8 cellular contexts compared by ENCODE assay signal in genomic region chrX:66012094-66012534, GRCh38. TPM values are rescaled to one million over a fixed set of nuclear protein-coding genes. Genes with fewer than 3 reads are reported as not detected.
DNase-seq lines count a peak whose midpoint lies in the region; ATAC-seq and TF ChIP-seq lines count a peak whose summit lies in the region.

No MANE protein-coding gene starts in this region.

- peak overlapping the region; percentile 96 for H3K27ac ChIP-seq in KOPT-K1 (ENCODE audit: low read depth, low read length, poor library complexity, severe bottlenecking)
- no peak overlapping the region for H3K27ac ChIP-seq in gastroesophageal sphincter

- H3K4me3 ChIP-seq in gastroesophageal sphincter = no peak overlapping the region

- TF ChIP-seq CTCF in gastroesophageal sphincter (IDR thresholded peaks at IDR 0.05) = no peak
- no peak for TF ChIP-seq CTCF in osteocyte (IDR thresholded peaks at IDR 0.05)

- no peak for TF ChIP-seq EP300 in gastroesophageal sphincter (IDR thresholded peaks at IDR 0.05)

- DNase-seq in NCI-H510A treated with DMSO at 0.1 percent for 48 hours (lab: John Stamatoyannopoulos, UW) (no peak), inferior parietal cortex (ENCODE audit: extremely low spot score) (no peak), NCI-H226 (no peak), osteocyte (ENCODE audit: extremely low spot score, unreplicated experiment) (no peak)

- H3K4me3 Mint-ChIP-seq in osteocyte (ENCODE audit: unreplicated experiment) = no peak overlapping the region

- H3K9me3 Mint-ChIP-seq in osteocyte (ENCODE audit: unreplicated experiment) = peaks cover 19% of the 10 kb centered on the region

- H3K27me3 ChIP-seq in gastroesophageal sphincter = no peaks in the 10 kb centered on the region

- ATAC-seq in GM18502 (IDR thresholded peaks at IDR 0.05; ENCODE audit: poor library complexity, unreplicated experiment) (peak; percentile 43), GM21619 (IDR thresholded peaks at IDR 0.05; ENCODE audit: unreplicated experiment) (peak; percentile 55), gastroesophageal sphincter (peak; percentile 45)

- no peak for TF ChIP-seq POLR2A in gastroesophageal sphincter (IDR thresholded peaks at IDR 0.05)

- H3K36me3 Mint-ChIP-seq in osteocyte (ENCODE audit: unreplicated experiment) = no peaks in the 10 kb centered on the region

- H3K9me3 ChIP-seq in KOPT-K1 (ENCODE audit: insufficient read depth, low read length, poor library complexity, severe bottlenecking) (peaks cover 8% of the 10 kb centered on the region), gastroesophageal sphincter (no peaks in the 10 kb centered on the region)

- H3K4me1 Mint-ChIP-seq in osteocyte (ENCODE audit: unreplicated experiment) = no peaks in the 10 kb centered on the region

- H3K36me3 ChIP-seq in KOPT-K1 (ENCODE audit: insufficient read depth, low read length) (no peaks in the 10 kb centered on the region), gastroesophageal sphincter (no peaks in the 10 kb centered on the region)

- no peaks in the 10 kb centered on the region for H3K4me1 ChIP-seq in gastroesophageal sphincter

- 60% methylated on average over 1 of the region's 1 CpG; no CpG with 5 or more reads in 1 of the 2 donors for WGBS in gastroesophageal sphincter (ENCODE audit: low coverage in 1 of 2), 2 donors

- H3K27ac Mint-ChIP-seq in osteocyte (ENCODE audit: unreplicated experiment) = no peak overlapping the region

- no peaks in the 10 kb centered on the region for H3K27me3 Mint-ChIP-seq in osteocyte (ENCODE audit: unreplicated experiment)

RNA-seq across cellular contexts. Expression of gene VSIG4, which starts 27.8 kb away (rescaled TPM):
- total RNA-seq in gastroesophageal sphincter = 100 to 1,000 TPM in 2 of 4 donors, 10 to 100 TPM in 2; 22.3 to 253 (median 97.0) TPM
- total RNA-seq in osteocyte = not detected in 2 replicates

Comparison
In these comparisons a context has a peak if more than half of its experiments do, and no peak if none do; other contexts are left out.
1. RNA of gene VSIG4, which starts 27.8 kb away (total RNA-seq): 22.3 to 253 TPM in gastroesophageal sphincter; not detected in osteocyte; every median in the first group is over 10 times any median in the second.
2. Peak in every context shown above with its lines, with median percentiles within 50 percentile points of each other: ATAC-seq.